Comparison of ENCODE assay signal across 20 cellular contexts in genomic region chr19:41422955-41423354, GRCh38. TPM values are rescaled to one million over a fixed set of nuclear protein-coding genes. Genes with fewer than 3 reads are reported as not detected.
"Had no signal": no experiment of that assay in that cellular context is flagged by ENCODE, and none has a peak within 500 bp of the region (broad histone marks: within the 10 kb centered on the region; RNA-seq: fewer than 3 reads in every experiment).

No MANE protein-coding gene starts in this region.

- H3K9me3 Mint-ChIP-seq: effector memory CD8-positive, alpha-beta T cell; naive B cell; nephron progenitor cell had no signal

- DNase-seq: effector memory CD8-positive, alpha-beta T cell; esophagus squamous epithelium; foreskin fibroblast; left colon; mesendoderm; naive B cell; nephron progenitor cell; ovary; small intestine; stimulated activated CD4-positive, alpha-beta T cell treated with anti-CD3 and anti-CD28 coated beads, Interleukin-12 subunit alpha, Interleukin-12 subunit beta, amount 100 ng/mL, for 4 hours; stimulated activated naive CD4-positive, alpha-beta T cell treated with Interleukin-2 at 50 U/mL for 16 hours; trophoblast cell had no signal

- H3K27ac Mint-ChIP-seq: naive B cell, nephron progenitor cell had no signal

- H3K27ac ChIP-seq: gastroesophageal sphincter, ovary, right atrium auricular region had no signal

- H3K9me3 ChIP-seq: esophagus squamous epithelium, gastroesophageal sphincter, ovary, right atrium auricular region had no signal

- H3K4me3 Mint-ChIP-seq: effector memory CD8-positive, alpha-beta T cell; nephron progenitor cell had no signal

- H3K27me3 Mint-ChIP-seq: effector memory CD8-positive, alpha-beta T cell; naive B cell had no signal

- H3K4me3 ChIP-seq: esophagus squamous epithelium, gastroesophageal sphincter, ovary, right atrium auricular region had no signal

- FAIRE-seq: small intestine had no signal

- H3K27me3 ChIP-seq: esophagus squamous epithelium, gastroesophageal sphincter, ovary, right atrium auricular region had no signal

- H3K36me3 ChIP-seq: ovary had no signal

- ATAC-seq: effector memory CD8-positive, alpha-beta T cell; gastroesophageal sphincter; left colon had no signal

RNA-seq across cellular contexts. Expression of gene ERICH4, which starts 20.0 kb away (rescaled TPM):
- total RNA-seq: epithelial cell of proximal tubule, esophagus squamous epithelium, gastroesophageal sphincter, kidney epithelial cell, left colon, liver, lung microvascular endothelial cell, ovary, posterior vena cava, right atrium auricular region, urinary bladder had no signal
- polyA plus RNA-seq: liver, ovary, urinary bladder had no signal
